Comparison of ENCODE assay signal across 13 cellular contexts in genomic region chr4:139768913-139769312, GRCh38.
DNase-seq lines count a peak whose midpoint lies in the region; ATAC-seq and TF ChIP-seq lines count a peak whose summit lies in the region.
"Had no signal": no experiment of that assay in that cellular context is flagged by ENCODE, and none has a peak within 500 bp of the region (broad histone marks: within the 10 kb centered on the region; RNA-seq: fewer than 3 reads in every experiment).

No MANE protein-coding gene starts in this region.

- no peaks in the 10 kb centered on the region for H3K27me3 ChIP-seq in H7 (ENCODE audit: control insufficient read depth, insufficient read depth, low read length)

- H3K9me3 Mint-ChIP-seq in CD14-positive monocyte (peaks cover 0 to 2% (median 0%) of the 10 kb centered on the region in 7 donors), WTC11 (no peaks in the 10 kb centered on the region)

- H3K27ac Mint-ChIP-seq in CD14-positive monocyte (no peak overlapping the region), WTC11 (no peak overlapping the region)

- peaks cover 45% of the 10 kb centered on the region for H3K4me1 Mint-ChIP-seq in CD14-positive monocyte
- H3K4me1 Mint-ChIP-seq in WTC11: peaks cover 8% of the 10 kb centered on the region; the same call in 1 of the 2 replicates

- no peak overlapping the region for H3K4me3 ChIP-seq in H7 (ENCODE audit: insufficient read depth, low read depth, low read length)

- H3K27me3 Mint-ChIP-seq in CD14-positive monocyte (ENCODE audit: low read depth in 3 of 3) (peaks cover 1% of the 10 kb centered on the region in 3 donors), WTC11 (ENCODE audit: low read depth) (no peaks in the 10 kb centered on the region)

- DNase-seq in CD14-positive monocyte (ENCODE audit: low spot score) (no peak), H7 (peak; percentile 70), WTC11 (ENCODE audit: low spot score) (no peak), left colon (no peak), globus pallidus (ENCODE audit: low spot score) (no peak), glomerular visceral epithelial cell (ENCODE audit: extremely low spot score) (no peak), kidney glomerular epithelial cell (lab: John Stamatoyannopoulos, UW) (no peak), NCI-H187 (lab: John Stamatoyannopoulos, UW) (no peak)
- DNase-seq: activated CD4-positive, alpha-beta T cell treated with anti-CD3 and anti-CD28 coated beads for 48 hours; activated naive CD4-positive, alpha-beta T cell treated with anti-CD3 and anti-CD28 coated beads, Interleukin-2, amount 50 U/mL, for 16 hours; Calu3; NCI-H1436; SIG-M5 had no signal

- H3K36me3 Mint-ChIP-seq in CD14-positive monocyte (peaks cover 2 to 3% of the 10 kb centered on the region in 2 donors), WTC11 (no peaks in the 10 kb centered on the region)

- intact Hi-C loops in CD14-positive monocyte (cut with micrococcal nuclease) (no loop called here), left colon (cut with DNase I, micrococcal nuclease) (no loop called here)

- POLR2A ChIA-PET in WTC11 (lab: Charles Lee): interaction anchor here (1.0 to 1.2 kb wide), 2 partner anchors 12 to 16 kb away, joined by 3 to 4 read pairs; no protein-coding TSS in a partner anchor

- TF ChIP-seq CTCF in CD14-positive monocyte (IDR thresholded peaks at IDR 0.05) (peak; percentile 27), WTC11 (IDR thresholded peaks at IDR 0.05) (0 out of 2 replicates have a peak, but pooled peaks have one; percentile 25)

- peak; percentile 93 for ATAC-seq in WTC11
- peak; percentile 19 for ATAC-seq in left colon

- CTCF ChIA-PET in WTC11 (lab: Charles Lee): interaction anchor here (0.6 to 1.4 kb wide), 8 partner anchors 14 to 85 kb away, joined by 3 to 8 read pairs (median 4); no protein-coding TSS in a partner anchor

- no peak overlapping the region for H3K4me3 Mint-ChIP-seq in CD14-positive monocyte
- no peak overlapping the region for H3K4me3 Mint-ChIP-seq in WTC11

- H3K36me3 ChIP-seq in H7 (replicated peaks; ENCODE audit: control insufficient read depth, insufficient read depth, low read length): no peaks in the 10 kb centered on the region

TF ChIP-seq in WTC11, 78 proteins besides CTCF, POLR2A, EP300 and RAD21:
- 0 out of 2 replicates have a peak, but pooled peaks have one; percentile 27 for TF ChIP-seq HMGXB4 (CRISPR knock-in tag; IDR thresholded peaks at IDR 0.05)
- TF ChIP-seq FOXP1 (CRISPR knock-in tag; IDR thresholded peaks at IDR 0.05; ENCODE audit: borderline replicate concordance): no peak
